ENCODE assay signal across 27 cellular contexts in genomic region chr15:52576692-52577091, GRCh38.
"Had no signal": no experiment of that assay in that cellular context is flagged by ENCODE, and none has a peak within 500 bp of the region (broad histone marks: within the 10 kb centered on the region; RNA-seq: fewer than 3 reads in every experiment).

No MANE protein-coding gene starts in this region.

- H3K27ac ChIP-seq: stomach, suprapubic skin, testis, thoracic aorta, thyroid gland, tibial artery, tibial nerve, transverse colon, upper lobe of left lung, upper lobe of right lung, uterus, vagina had no signal

- DNase-seq: stimulated activated CD4-positive, alpha-beta T cell treated with anti-CD3 and anti-CD28 coated beads, Interleukin-2, amount 100 ng/mL, for 48 hours; stimulated activated CD4-positive, alpha-beta T cell treated with anti-CD3 and anti-CD28 coated beads, Interleukin-4, amount 100 ng/mL, for 1 hour; stimulated activated CD4-positive, alpha-beta T cell treated with anti-CD3 and anti-CD28 coated beads, Interleukin-4, amount 100 ng/mL, for 24 hours; stimulated activated CD4-positive, alpha-beta T cell treated with anti-CD3 and anti-CD28 coated beads, Interleukin-4, amount 100 ng/mL, for 4 hours; stimulated activated CD8-positive, alpha-beta memory T cell treated with anti-CD3 and anti-CD28 coated beads, Interleukin-4, amount 100 ng/mL, for 48 hours; stimulated activated naive B cell treated with anti-CD40 and anti-IgM and Interleukin-4, amounts not matched to agents 10 μg/mL and 1 μg/mL and 100 μg/mL, for 72 hours; stimulated activated naive CD4-positive, alpha-beta T cell; stimulated activated naive CD4-positive, alpha-beta T cell treated with Interleukin-2 at 50 U/mL for 16 hours; stimulated activated naive CD8-positive, alpha-beta T cell treated with anti-CD3 and anti-CD28 coated beads, Interleukin-15, amount 100 ng/mL, for 72 hours; stimulated activated naive CD8-positive, alpha-beta T cell treated with anti-CD3 and anti-CD28 coated beads, Interleukin-15, Interleukin-2, amounts not matched to agents 100 U/mL and 50 U/mL, for 24 hours; stomach; substantia nigra; testis; thyroid gland; tibial artery; transverse colon; trophoblast cell; upper lobe of left lung; upper lobe of right lung; uterus had no signal

- FAIRE-seq: urothelium cell line had no signal

- H3K27me3 ChIP-seq: stomach, suprapubic skin, testis, thyroid gland, tibial artery, tibial nerve, transverse colon, upper lobe of left lung, upper lobe of right lung, uterus, vagina had no signal

- ATAC-seq: stimulated activated effector memory CD8-positive, alpha-beta T cell treated with anti-CD3 and anti-CD28 coated beads, Interleukin-12 subunit alpha, Interleukin-12 subunit beta, amount 100 ng/mL, for 72 hours; stimulated activated memory B cell treated with anti-CD40 and anti-IgM and Interleukin-4, amounts not matched to agents 10 μg/mL and 1 μg/mL and 100 μg/mL, for 72 hours; stimulated activated naive B cell treated with anti-CD40 and anti-IgM and Interleukin-4, amounts not matched to agents 10 μg/mL and 1 μg/mL and 100 μg/mL, for 72 hours; stimulated activated naive CD8-positive, alpha-beta T cell treated with anti-CD3 and anti-CD28 coated beads, Interleukin-15, amount 100 ng/mL, for 72 hours; stimulated activated naive CD8-positive, alpha-beta T cell treated with anti-CD3 and anti-CD28 coated beads, Interleukin-15, Interleukin-2, amounts not matched to agents 100 U/mL and 50 U/mL, for 24 hours; upper lobe of right lung had no signal

- H3K36me3 ChIP-seq: thoracic aorta, uterus had no signal

- H3K9me3 ChIP-seq: stomach, suprapubic skin, testis, thoracic aorta, thyroid gland, tibial artery, tibial nerve, transverse colon, upper lobe of left lung, upper lobe of right lung, uterus, vagina had no signal

- H3K4me1 ChIP-seq: stomach, suprapubic skin, testis, thyroid gland, tibial artery, tibial nerve, transverse colon, upper lobe of left lung, upper lobe of right lung, uterus, vagina had no signal

- H3K4me3 ChIP-seq: stomach, suprapubic skin, testis, thoracic aorta, thyroid gland, tibial artery, tibial nerve, transverse colon, upper lobe of left lung, upper lobe of right lung, uterus, vagina had no signal
